In the genomic region with DNA sequence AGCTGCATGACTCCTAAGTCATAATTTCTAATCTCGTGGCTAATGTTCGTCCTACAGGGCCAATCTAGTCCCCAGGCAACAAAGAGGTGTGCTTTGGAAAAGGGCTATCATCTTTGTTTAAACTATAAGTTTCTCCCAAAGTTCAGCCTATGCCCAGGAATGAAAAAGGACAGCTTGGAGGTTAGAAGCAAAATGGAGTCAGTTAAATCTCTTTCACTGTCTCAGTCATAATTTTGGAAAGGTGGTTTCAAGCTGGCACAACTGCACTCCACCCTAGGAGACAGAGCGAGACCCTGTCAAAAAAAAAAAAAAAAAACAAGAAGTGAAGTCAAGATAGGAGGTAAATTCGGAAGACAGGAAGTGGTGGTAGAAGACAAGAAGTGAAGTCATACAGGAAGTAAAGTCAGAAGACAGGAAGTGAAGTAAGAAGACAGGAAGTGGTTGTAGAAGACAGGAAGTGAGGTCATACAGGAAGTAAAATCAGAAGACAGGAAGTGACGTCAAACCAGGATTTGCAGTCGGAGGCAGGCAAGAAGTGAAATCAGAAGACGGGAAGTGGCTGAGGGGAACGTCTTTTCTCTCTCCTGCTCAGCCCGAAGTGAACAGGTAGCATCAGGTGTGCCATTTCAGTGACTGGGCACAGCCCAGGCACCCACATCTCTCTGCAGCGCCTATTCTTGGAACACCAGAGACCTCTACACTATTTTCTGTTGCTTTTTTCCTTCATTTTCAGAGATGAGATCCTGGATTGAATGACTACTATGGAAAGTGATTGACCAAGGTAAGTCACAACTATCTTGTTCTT, we compare ENCODE assay signal across 8 cellular contexts.
A peak's percentile ranks its signal among the peaks of the same experiment; 100 is the strongest.
DNase-seq lines count a peak whose midpoint lies in the region; ATAC-seq and TF ChIP-seq lines count a peak whose summit lies in the region.

No MANE protein-coding gene starts in this region.

- H3K9ac ChIP-seq in MM.1S (ENCODE audit: low read length): peak overlapping the region; percentile 56; the same call in 1 of the 2 replicates

- peaks cover 15% of the 10 kb centered on the region for H3K79me2 ChIP-seq in MM.1S (ENCODE audit: low read length)

- no peaks in the 10 kb centered on the region for H3K9me3 ChIP-seq in MM.1S (replicated peaks; ENCODE audit: insufficient read depth, low read length)

- ATAC-seq in HG02678 (IDR thresholded peaks at IDR 0.05; ENCODE audit: unreplicated experiment): no peak

- TF ChIP-seq CTCF in MM.1S (IDR thresholded peaks at IDR 0.05; ENCODE audit: low read length): no peak
- TF ChIP-seq CTCF in astrocyte of the spinal cord (IDR thresholded peaks at IDR 0.05; ENCODE audit: low read depth, low read length): no peak

- peaks cover 29% of the 10 kb centered on the region for H3K36me3 Mint-ChIP-seq in T-helper 1 cell treated with Interleukin-12 subunit alpha and Interleukin-12 subunit beta and Interleukin-4 antibody, amounts not matched to agents 30 μg/mL and 1 μg/mL, for 36 hours (ENCODE audit: low read depth)

- peaks cover 23% of the 10 kb centered on the region; the same call in 1 of the 2 replicates for H3K27me3 ChIP-seq in MM.1S (replicated peaks; ENCODE audit: insufficient read depth, low read length)

- peaks cover 3% of the 10 kb centered on the region for H3K4me1 ChIP-seq in MM.1S (ENCODE audit: low read length)

- H3K9me3 Mint-ChIP-seq in T-helper 1 cell treated with Interleukin-12 subunit alpha and Interleukin-12 subunit beta and Interleukin-4 antibody, amounts not matched to agents 30 μg/mL and 1 μg/mL, for 36 hours: peaks cover 56% of the 10 kb centered on the region

- peak overlapping the region; percentile 75 for H3K4me3 Mint-ChIP-seq in T-helper 1 cell treated with Interleukin-12 subunit alpha and Interleukin-12 subunit beta and Interleukin-4 antibody, amounts not matched to agents 30 μg/mL and 1 μg/mL, for 36 hours

- H3K27ac Mint-ChIP-seq in T-helper 1 cell treated with Interleukin-12 subunit alpha and Interleukin-12 subunit beta and Interleukin-4 antibody, amounts not matched to agents 30 μg/mL and 1 μg/mL, for 36 hours: peak overlapping the region; percentile 83

- no peaks in the 10 kb centered on the region for H4K20me1 ChIP-seq in MM.1S (ENCODE audit: insufficient read depth, low read length)

- H3K27ac ChIP-seq in MM.1S (ENCODE audit: low read length): peak overlapping the region; percentile 64; the same call in 1 of the 2 replicates

- peak; percentile 64 for DNase-seq in NK-92 treated with Interleukin-12 subunit alpha and Interleukin-12 subunit beta, amount 100 ng/mL, for 24 hours (lab: John Stamatoyannopoulos, UW)
- DNase-seq in NK-92 (lab: John Stamatoyannopoulos, UW; ENCODE audit: unreplicated experiment): no peak
- DNase-seq in MM.1S: peak; percentile 94
- DNase-seq in astrocyte of the spinal cord (ENCODE audit: low read depth, low spot score): peak; percentile 48
- peak; percentile 53 for DNase-seq in left kidney (ENCODE audit: low read depth, low spot score)
- DNase-seq in stimulated activated CD4-positive, alpha-beta T cell treated with anti-CD3 and anti-CD28 coated beads, TNF-alpha, amount 100 ng/mL, for 48 hours (ENCODE audit: low read depth in 3 of 3): peak; percentile 3 to 9 (median 4)

- no peaks in the 10 kb centered on the region for H3K27me3 Mint-ChIP-seq in T-helper 1 cell treated with Interleukin-12 subunit alpha and Interleukin-12 subunit beta and Interleukin-4 antibody, amounts not matched to agents 30 μg/mL and 1 μg/mL, for 36 hours (ENCODE audit: low read depth)

- in situ Hi-C loops in astrocyte of the spinal cord (cut with HindIII; ENCODE audit: low sequenced_read_pairs): no loop called here

- peaks cover 5% of the 10 kb centered on the region; the same call in 1 of the 2 replicates for H3F3A ChIP-seq in MM.1S (ENCODE audit: insufficient read depth, low read length)

- H3K4me3 ChIP-seq in MM.1S (ENCODE audit: low read length): peak overlapping the region; percentile 72
- H3K4me3 ChIP-seq in astrocyte of the spinal cord (ENCODE audit: low read depth, low read length): peak overlapping the region; percentile 42

- peaks cover 20% of the 10 kb centered on the region for H3K4me1 Mint-ChIP-seq in T-helper 1 cell treated with Interleukin-12 subunit alpha and Interleukin-12 subunit beta and Interleukin-4 antibody, amounts not matched to agents 30 μg/mL and 1 μg/mL, for 36 hours (ENCODE audit: low read depth)

- H3K4me2 ChIP-seq in MM.1S (ENCODE audit: low read depth, low read length): peak overlapping the region; percentile 62; the same call in 1 of the 2 replicates

- H3K9me2 ChIP-seq in MM.1S (replicated peaks; ENCODE audit: insufficient read depth, low read length): no peaks in the 10 kb centered on the region

- H3K36me3 ChIP-seq in MM.1S (replicated peaks; ENCODE audit: insufficient read depth, low read length): no peaks in the 10 kb centered on the region

- H2AFZ ChIP-seq in MM.1S (ENCODE audit: low read length): peak overlapping the region; percentile 64
